In genomic region chr1:20126806-20127440, GRCh38 we compare ENCODE assay signal across 29 cellular contexts. TPM values are rescaled to one million over a fixed set of nuclear protein-coding genes. Genes with fewer than 3 reads are reported as not detected.
"Had no signal": no experiment of that assay in that cellular context is flagged by ENCODE, and none has a peak within 500 bp of the region (broad histone marks: within the 10 kb centered on the region; RNA-seq: fewer than 3 reads in every experiment).

No MANE protein-coding gene starts in this region.

- H3K9me3 Mint-ChIP-seq: activated naive CD4-positive, alpha-beta T cell treated with anti-CD3 and anti-CD28 coated beads, Interleukin-2, amount 50 U/mL, for 72 hours; central memory CD8-positive, alpha-beta T cell; stimulated activated naive CD8-positive, alpha-beta T cell treated with anti-CD3 and anti-CD28 coated beads, Interleukin-15, Interleukin-2, amounts not matched to agents 100 ng/mL and 50 ng/mL, for 24 hours had no signal

- H3K4me1 Mint-ChIP-seq: activated CD4-positive, alpha-beta T cell treated with anti-CD3 and anti-CD28 coated beads for 36 hours; central memory CD8-positive, alpha-beta T cell had no signal

- H3K27me3 ChIP-seq: breast epithelium, ovary, spleen, vagina had no signal

- H3K36me3 Mint-ChIP-seq: activated naive CD4-positive, alpha-beta T cell treated with anti-CD3 and anti-CD28 coated beads, Interleukin-2, amount 50 U/mL, for 72 hours; type B pancreatic cell had no signal

- H3K9me3 ChIP-seq: esophagus squamous epithelium, neutrophil, ovary, psoas muscle, vagina had no signal

- H3K36me3 ChIP-seq: breast epithelium, esophagus squamous epithelium, heart right ventricle, neutrophil, ovary, spleen, vagina had no signal

- DNase-seq: activated CD4-positive, alpha-beta T cell treated with anti-CD3 and anti-CD28 coated beads for 36 hours; activated CD4-positive, CD25-positive, alpha-beta regulatory T cell; activated CD8-positive, alpha-beta T cell treated with anti-CD3 and anti-CD28 coated beads, Interleukin-2, amount 10 ng/mL, durations not matched to agents 7 days and 5 days; activated naive CD4-positive, alpha-beta T cell; activated T-cell treated with anti-CD3 and anti-CD28 coated beads for 4 hours; effector CD4-positive, alpha-beta T cell; esophagus squamous epithelium; foreskin melanocyte; heart right ventricle; kidney glomerular epithelial cell; ovary; psoas muscle; spleen had no signal

- ATAC-seq: activated CD4-positive, alpha-beta T cell treated with anti-CD3 and anti-CD28 coated beads for 36 hours; activated CD8-positive, alpha-beta T cell treated with anti-CD3 and anti-CD28 coated beads, Interleukin-2, amount 10 ng/mL, durations not matched to agents 7 days and 5 days; left lobe of liver; psoas muscle had no signal

- H3K27ac ChIP-seq: breast epithelium, esophagus squamous epithelium, heart right ventricle, neutrophil, ovary, psoas muscle, spleen, vagina had no signal

- H3K4me3 ChIP-seq: breast epithelium, esophagus squamous epithelium, heart right ventricle, lung, ovary, psoas muscle, spleen, vagina had no signal

- H3K27ac Mint-ChIP-seq: activated CD4-positive, alpha-beta T cell treated with anti-CD3 and anti-CD28 coated beads for 36 hours; activated CD8-positive, alpha-beta T cell treated with anti-CD3 and anti-CD28 coated beads, Interleukin-2, amount 10 ng/mL, durations not matched to agents 7 days and 5 days; activated naive CD4-positive, alpha-beta T cell treated with anti-CD3 and anti-CD28 coated beads, Interleukin-2, amount 50 U/mL, for 72 hours; activated T-cell treated with anti-CD3 and anti-CD28 coated beads, Interleukin-2, amount 50 U/mL, for 72 hours; nephron; stimulated activated naive CD8-positive, alpha-beta T cell treated with anti-CD3 and anti-CD28 coated beads, Interleukin-15, Interleukin-2, amounts not matched to agents 100 ng/mL and 50 ng/mL, for 24 hours; type B pancreatic cell had no signal

- H3K4me1 ChIP-seq: psoas muscle had no signal

- H3K4me3 Mint-ChIP-seq: activated CD4-positive, alpha-beta T cell treated with anti-CD3 and anti-CD28 coated beads for 36 hours; activated CD8-positive, alpha-beta T cell treated with anti-CD3 and anti-CD28 coated beads, Interleukin-2, amount 10 ng/mL, durations not matched to agents 7 days and 5 days; activated T-cell treated with anti-CD3 and anti-CD28 coated beads, Interleukin-2, amount 50 U/mL, for 72 hours; central memory CD8-positive, alpha-beta T cell; nephron; stimulated activated naive CD8-positive, alpha-beta T cell treated with anti-CD3 and anti-CD28 coated beads, Interleukin-15, Interleukin-2, amounts not matched to agents 100 ng/mL and 50 ng/mL, for 24 hours; type B pancreatic cell had no signal

RNA-seq across cellular contexts. Expression of gene PLA2G2D, which starts 7.6 kb away (rescaled TPM):
- total RNA-seq: activated CD4-positive, alpha-beta T cell treated with anti-CD3 and anti-CD28 coated beads for 36 hours; activated CD8-positive, alpha-beta T cell treated with anti-CD3 and anti-CD28 coated beads, Interleukin-2, amount 10 ng/mL, durations not matched to agents 7 days and 5 days; activated naive CD4-positive, alpha-beta T cell treated with anti-CD3 and anti-CD28 coated beads, Interleukin-2, amount 50 U/mL, for 72 hours; activated T-cell treated with anti-CD3 and anti-CD28 coated beads, Interleukin-2, amount 50 U/mL, for 72 hours; dermis blood vessel endothelial cell; glomerular endothelial cell; left lobe of liver; mucosa of gallbladder; psoas muscle; T-helper 1 cell treated with Interleukin-12 subunit alpha and Interleukin-12 subunit beta and Interleukin-4 antibody, amounts not matched to agents 30 ng/mL and 1 ng/mL, for 36 hours; vagina had no signal
- polyA plus RNA-seq: heart right ventricle, psoas muscle had no signal

RNA-seq across cellular contexts. Expression of gene PLA2G2F, which starts 12.2 kb away (rescaled TPM):
- total RNA-seq: activated CD4-positive, alpha-beta T cell treated with anti-CD3 and anti-CD28 coated beads for 36 hours; activated CD8-positive, alpha-beta T cell treated with anti-CD3 and anti-CD28 coated beads, Interleukin-2, amount 10 ng/mL, durations not matched to agents 7 days and 5 days; activated naive CD4-positive, alpha-beta T cell treated with anti-CD3 and anti-CD28 coated beads, Interleukin-2, amount 50 U/mL, for 72 hours; activated T-cell treated with anti-CD3 and anti-CD28 coated beads, Interleukin-2, amount 50 U/mL, for 72 hours; breast epithelium; dermis blood vessel endothelial cell; glomerular endothelial cell; heart right ventricle; left lobe of liver; lung; psoas muscle; spleen; subcutaneous adipose tissue; T-helper 1 cell treated with Interleukin-12 subunit alpha and Interleukin-12 subunit beta and Interleukin-4 antibody, amounts not matched to agents 30 ng/mL and 1 ng/mL, for 36 hours; vagina had no signal
- polyA plus RNA-seq: heart right ventricle, lung, spleen had no signal

RNA-seq across cellular contexts. Expression of gene PLA2G5, which starts 56.9 kb away (rescaled TPM):
- total RNA-seq: activated CD4-positive, alpha-beta T cell treated with anti-CD3 and anti-CD28 coated beads for 36 hours; activated CD8-positive, alpha-beta T cell treated with anti-CD3 and anti-CD28 coated beads, Interleukin-2, amount 10 ng/mL, durations not matched to agents 7 days and 5 days; activated naive CD4-positive, alpha-beta T cell treated with anti-CD3 and anti-CD28 coated beads, Interleukin-2, amount 50 U/mL, for 72 hours; activated T-cell treated with anti-CD3 and anti-CD28 coated beads, Interleukin-2, amount 50 U/mL, for 72 hours; dermis blood vessel endothelial cell; T-helper 1 cell treated with Interleukin-12 subunit alpha and Interleukin-12 subunit beta and Interleukin-4 antibody, amounts not matched to agents 30 ng/mL and 1 ng/mL, for 36 hours had no signal

RNA-seq across cellular contexts. Expression of gene UBXN10, which starts 59.0 kb away (rescaled TPM):
- total RNA-seq: dermis blood vessel endothelial cell had no signal

RNA-seq across cellular contexts. Expression of gene PLA2G2C, which starts 59.4 kb away (rescaled TPM):
- total RNA-seq: activated CD8-positive, alpha-beta T cell treated with anti-CD3 and anti-CD28 coated beads, Interleukin-2, amount 10 ng/mL, durations not matched to agents 7 days and 5 days; dermis blood vessel endothelial cell; glomerular endothelial cell; heart right ventricle; left lobe of liver; mucosa of gallbladder; ovary; psoas muscle; subcutaneous adipose tissue; vagina had no signal
- polyA plus RNA-seq: heart right ventricle, lung, psoas muscle, spleen had no signal
